11 cellular contexts compared by ENCODE assay signal in the genomic region with DNA sequence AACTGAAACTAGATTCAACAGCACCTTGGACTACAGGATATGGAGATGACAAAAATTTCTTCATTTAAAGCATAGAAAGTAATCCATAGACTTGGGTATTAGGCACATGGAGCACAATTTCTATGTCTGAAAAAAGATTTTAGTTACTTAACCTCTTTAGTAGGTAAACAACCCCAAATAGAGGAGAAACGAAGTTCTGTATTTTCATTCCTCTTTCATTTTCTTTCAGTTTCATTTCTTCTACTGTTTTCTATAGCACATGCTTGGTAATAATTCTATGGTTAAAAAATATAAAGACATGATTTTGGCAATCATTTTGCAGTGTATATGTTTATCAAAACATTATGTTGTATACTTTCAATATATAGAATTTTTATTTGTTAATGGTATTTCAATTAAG.
DNase-seq lines count a peak whose midpoint lies in the region; ATAC-seq, FAIRE-seq and TF ChIP-seq lines count a peak whose summit lies in the region.
"Had no signal": no experiment of that assay in that cellular context is flagged by ENCODE, and none has a peak within 500 bp of the region (broad histone marks: within the 10 kb centered on the region; RNA-seq: fewer than 3 reads in every experiment).

No MANE protein-coding gene starts in this region.

- no peaks in the 10 kb centered on the region for H3K27me3 Mint-ChIP-seq in CD8-positive, alpha-beta memory T cell
- H3K27me3 Mint-ChIP-seq in chondrocyte (ENCODE audit: low read depth): no peaks in the 10 kb centered on the region

- peak in 1 of 5 donors; percentile 6 for DNase-seq in CD8-positive, alpha-beta memory T cell
- DNase-seq in chondrocyte (ENCODE audit: low spot score) (no peak), GM19239 (ENCODE audit: insufficient read length, low spot score) (no peak), vagina (ENCODE audit: extremely low spot score in 2 of 2) (no peak), sciatic nerve (ENCODE audit: low spot score) (no peak)
- DNase-seq: endodermal cell, nucleus accumbens had no signal

- CTCF ChIA-PET in CD8-positive, alpha-beta memory T cell (lab: Charles Lee): no interaction called here

- peaks cover 2 to 4% (median 3%) of the 10 kb centered on the region in 3 donors for H3K36me3 Mint-ChIP-seq in CD8-positive, alpha-beta memory T cell
- no peaks in the 10 kb centered on the region for H3K36me3 Mint-ChIP-seq in chondrocyte (ENCODE audit: low read depth)

- ATAC-seq in GM21447 (IDR thresholded peaks at IDR 0.05; ENCODE audit: unreplicated experiment) (peak; percentile 63), HG03521 (IDR thresholded peaks at IDR 0.05; ENCODE audit: unreplicated experiment) (peak; percentile 48), sciatic nerve (no peak)

- H3K4me1 ChIP-seq in CD8-positive, alpha-beta memory T cell (ENCODE audit: insufficient read depth, low read length): peaks cover 13% of the 10 kb centered on the region
- H3K4me1 ChIP-seq in vagina: no peaks in the 10 kb centered on the region

- TF ChIP-seq POLR2A in vagina (IDR thresholded peaks at IDR 0.05): no peak

- H3K9me3 ChIP-seq in CD8-positive, alpha-beta memory T cell (ENCODE audit: low read length): no peaks in the 10 kb centered on the region
- H3K9me3 ChIP-seq in vagina: no peaks in the 10 kb centered on the region

- no peaks in the 10 kb centered on the region for H3K27me3 ChIP-seq in CD8-positive, alpha-beta memory T cell (ENCODE audit: insufficient read depth, low read length, poor library complexity, severe bottlenecking)
- H3K27me3 ChIP-seq in vagina: no peaks in the 10 kb centered on the region

- peak overlapping the region; percentile 72 to 93 (median 90) for H3K27ac Mint-ChIP-seq in CD8-positive, alpha-beta memory T cell
- H3K27ac Mint-ChIP-seq in chondrocyte (ENCODE audit: unreplicated experiment): no peak overlapping the region
- H3K27ac Mint-ChIP-seq: endodermal cell had no signal

- TF ChIP-seq CTCF in chondrocyte (IDR thresholded peaks at IDR 0.05): no peak
- no peak for TF ChIP-seq CTCF in vagina (IDR thresholded peaks at IDR 0.05)

- H3K4me1 Mint-ChIP-seq in CD8-positive, alpha-beta memory T cell: peaks cover 28 to 43% (median 40%) of the 10 kb centered on the region in 3 donors
- no peaks in the 10 kb centered on the region for H3K4me1 Mint-ChIP-seq in chondrocyte (ENCODE audit: low read depth)
- H3K4me1 Mint-ChIP-seq: endodermal cell had no signal

- H3K27ac ChIP-seq in CD8-positive, alpha-beta memory T cell (ENCODE audit: low read depth, low read length): no peak overlapping the region
- no peak overlapping the region for H3K27ac ChIP-seq in vagina

- FAIRE-seq in endometrium (lab: Jason Lieb, UNC) (peak; percentile 15), GM19239 (lab: Jason Lieb, UNC) (no peak)
- FAIRE-seq: G401.6 had no signal

- POLR2A ChIA-PET in CD8-positive, alpha-beta memory T cell (lab: Charles Lee): no interaction called here

- H3K9me3 Mint-ChIP-seq in CD8-positive, alpha-beta memory T cell: peaks cover 0 to 3% (median 0%) of the 10 kb centered on the region in 5 donors
- H3K9me3 Mint-ChIP-seq in chondrocyte (ENCODE audit: low read depth): peaks cover 7% of the 10 kb centered on the region

- H3K36me3 ChIP-seq in CD8-positive, alpha-beta memory T cell (ENCODE audit: insufficient read depth, low read length): no peaks in the 10 kb centered on the region
- H3K36me3 ChIP-seq in vagina: no peaks in the 10 kb centered on the region

- intact Hi-C loops in vagina (cut with DNase I) (no loop called here), sciatic nerve (cut with DNase I) (no loop called here)

- peak overlapping the region; percentile 28 for H3K4me3 ChIP-seq in CD8-positive, alpha-beta memory T cell (ENCODE audit: low read length)
- no peak overlapping the region for H3K4me3 ChIP-seq in vagina

- H3K4me3 Mint-ChIP-seq in CD8-positive, alpha-beta memory T cell: peak overlapping the region; percentile 74 to 89 (median 84)
- H3K4me3 Mint-ChIP-seq in chondrocyte (ENCODE audit: unreplicated experiment): no peak overlapping the region
- H3K4me3 Mint-ChIP-seq: endodermal cell had no signal
